ENCODE assay signal across 28 cellular contexts in the genomic region with DNA sequence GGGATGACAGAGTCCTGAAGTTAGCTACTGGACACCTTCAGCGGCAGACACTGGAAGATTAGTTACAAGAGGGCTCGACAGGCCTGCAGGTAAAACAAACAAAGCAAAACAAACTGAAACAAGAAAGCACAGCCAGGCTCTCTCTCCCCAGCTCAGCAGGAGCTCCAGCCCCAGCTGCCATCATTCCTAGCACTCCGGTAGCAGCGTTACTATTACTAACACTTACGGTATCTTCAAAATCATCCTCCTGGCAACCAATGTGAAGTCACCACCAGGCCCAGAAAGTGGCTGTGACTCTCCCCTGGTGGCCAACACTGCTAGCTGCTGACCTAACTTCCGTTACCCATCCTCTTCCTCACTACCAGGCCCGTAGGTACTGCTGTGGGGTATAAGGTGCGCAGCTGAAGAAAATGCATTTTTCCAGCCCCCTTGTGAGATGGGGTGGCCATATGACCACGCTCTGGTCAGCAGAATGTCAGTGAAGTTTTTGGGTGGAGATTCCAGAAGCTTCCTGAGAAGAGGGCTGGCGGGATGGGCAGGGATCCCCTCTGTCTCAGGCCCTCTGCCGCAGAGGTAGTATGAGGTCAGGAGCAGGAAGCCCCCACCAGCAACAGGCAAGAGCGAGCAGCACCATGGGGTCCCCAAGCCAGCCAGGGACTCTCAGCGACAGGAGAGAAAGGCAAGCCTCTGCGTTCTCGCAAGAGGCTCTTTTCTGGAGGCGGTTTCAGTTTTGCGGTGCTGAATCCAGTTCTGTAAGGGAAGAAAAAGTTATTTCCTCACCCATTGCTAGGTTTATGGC. TPM values are rescaled to one million over a fixed set of nuclear protein-coding genes. Genes with fewer than 3 reads are reported as not detected.
DNase-seq lines count a peak whose midpoint lies in the region; ATAC-seq and TF ChIP-seq lines count a peak whose summit lies in the region.
"Had no signal": no experiment of that assay in that cellular context is flagged by ENCODE, and none has a peak within 500 bp of the region (broad histone marks: within the 10 kb centered on the region; RNA-seq: fewer than 3 reads in every experiment).

No MANE protein-coding gene starts in this region.

- H3K9me3 ChIP-seq in HEK293 (ENCODE audit: control insufficient read depth, insufficient read depth, low read depth, low read length) (no peaks in the 10 kb centered on the region), OCI-LY7 (ENCODE audit: low read length) (no peaks in the 10 kb centered on the region), neural progenitor cell (ENCODE audit: low read depth) (no peaks in the 10 kb centered on the region)
- H3K9me3 ChIP-seq: adrenal gland, right atrium auricular region had no signal

- TF ChIP-seq CTCF in HEK293 (tag by site-specific recombination; IDR thresholded peaks at IDR 0.05) (no peak), OCI-LY7 (conservative IDR thresholded peaks at IDR 0.05; ENCODE audit: low read length) (peak; percentile 45), neural progenitor cell (IDR thresholded peaks at IDR 0.05) (peak; percentile 21)

- H3K79me2 ChIP-seq in OCI-LY7 (ENCODE audit: insufficient read depth, low read depth, low read length) (no peaks in the 10 kb centered on the region), neural progenitor cell (ENCODE audit: low read depth) (no peaks in the 10 kb centered on the region)
- H3K79me2 ChIP-seq: hepatocyte had no signal

- H3K27me3 ChIP-seq in neural progenitor cell = peaks cover 63% of the 10 kb centered on the region
- H3K27me3 ChIP-seq: adrenal gland, hepatocyte, right atrium auricular region had no signal

- H3K27me3 Mint-ChIP-seq in neural progenitor cell (ENCODE audit: insufficient read depth, low read depth) = no peaks in the 10 kb centered on the region

- POLR2A ChIA-PET in HEK293 (lab: Yijun Ruan, JAX) (no interaction called here), OCI-LY7 (lab: Charles Lee) (interaction anchor here (0.6 kb wide), 1 partner anchor 47 kb away, joined by 7 read pairs; no protein-coding TSS in a partner anchor)

- BruUV-seq in OCI-LY7 (replicated peaks; lab: Mats Ljungman, UMichigan) = no TSS peak

- H3K4me1 Mint-ChIP-seq in neural progenitor cell = peaks cover 10% of the 10 kb centered on the region
- H3K4me1 Mint-ChIP-seq: activated CD4-positive, alpha-beta memory T cell treated with anti-CD3 and anti-CD28 coated beads, Interleukin-2, amount 10 ng/mL, durations not matched to agents 7 days and 5 days had no signal

- H3K27ac Mint-ChIP-seq in neural progenitor cell = no peak overlapping the region
- H3K27ac Mint-ChIP-seq: activated CD4-positive, alpha-beta memory T cell treated with anti-CD3 and anti-CD28 coated beads, Interleukin-2, amount 10 ng/mL, durations not matched to agents 7 days and 5 days had no signal

- no peak overlapping the region for H3K27ac ChIP-seq in HEK293 (ENCODE audit: extremely low read depth, low read depth, low read length)
- no peak overlapping the region for H3K27ac ChIP-seq in OCI-LY7 (ENCODE audit: low read depth, low read length, poor library complexity, severe bottlenecking)
- H3K27ac ChIP-seq in neural progenitor cell = no peak overlapping the region
- H3K27ac ChIP-seq: adrenal gland, cardiac muscle cell, hepatocyte, PC-9, right atrium auricular region had no signal

- H4K20me1 ChIP-seq in OCI-LY7 (ENCODE audit: insufficient read depth, low read length) (no peaks in the 10 kb centered on the region), neural progenitor cell (ENCODE audit: low read depth) (no peaks in the 10 kb centered on the region)

- no peak for ATAC-seq in GM21515 (IDR thresholded peaks at IDR 0.05; ENCODE audit: unreplicated experiment)

- peaks cover 3% of the 10 kb centered on the region for H3K4me1 ChIP-seq in HEK293 (ENCODE audit: control insufficient read depth, insufficient read depth, low read length)
- H3K4me1 ChIP-seq in OCI-LY7 (ENCODE audit: insufficient read depth, low read length, poor library complexity, severe bottlenecking) = peaks cover 61% of the 10 kb centered on the region
- H3K4me1 ChIP-seq in neural progenitor cell = peaks cover 10% of the 10 kb centered on the region
- H3K4me1 ChIP-seq: adrenal gland, right atrium auricular region had no signal

- H3K4me3 ChIP-seq in HEK293 (ENCODE audit: low read depth, low read length) = no peak overlapping the region
- no peak overlapping the region for H3K4me3 ChIP-seq in OCI-LY7 (ENCODE audit: low read depth, low read length, poor library complexity, severe bottlenecking)
- no peak overlapping the region for H3K4me3 ChIP-seq in neural progenitor cell
- H3K4me3 ChIP-seq: adrenal gland, cardiac muscle cell, hepatocyte, PC-9, right atrium auricular region had no signal

- H3K36me3 ChIP-seq in HEK293 (ENCODE audit: control insufficient read depth in 2 of 2, insufficient read depth in 1 of 2, low read length in 2 of 2) = no peaks in the 10 kb centered on the region
- no peaks in the 10 kb centered on the region for H3K36me3 ChIP-seq in OCI-LY7 (ENCODE audit: insufficient read depth, low read length)
- no peaks in the 10 kb centered on the region for H3K36me3 ChIP-seq in neural progenitor cell
- H3K36me3 ChIP-seq: adrenal gland, cardiac muscle cell, right atrium auricular region had no signal

- no peaks in the 10 kb centered on the region for H3K36me3 Mint-ChIP-seq in neural progenitor cell

- no peak overlapping the region for H3K4me3 Mint-ChIP-seq in neural progenitor cell
- H3K4me3 Mint-ChIP-seq: activated CD4-positive, alpha-beta memory T cell treated with anti-CD3 and anti-CD28 coated beads, Interleukin-2, amount 10 ng/mL, durations not matched to agents 7 days and 5 days had no signal

- no peaks in the 10 kb centered on the region for H3K9me2 ChIP-seq in OCI-LY7 (ENCODE audit: insufficient read depth, low read length)

- DNase-seq in ELF-1 (ENCODE audit: low read depth, low spot score) (peak; percentile 69), OCI-LY7 (ENCODE audit: low spot score) (peak; percentile 31), neural progenitor cell (ENCODE audit: low spot score) (peak; percentile 27), Kasumi-1 (lab: John Stamatoyannopoulos, UW) (no peak), T-helper 9 cell (no peak)
- DNase-seq in activated CD4-positive, CD25-positive, alpha-beta regulatory T cell (lab: John Stamatoyannopoulos, UW) = no peak
- DNase-seq: activated CD4-positive, alpha-beta memory T cell treated with anti-CD3 and anti-CD28 coated beads, Interleukin-2, amount 10 ng/mL, durations not matched to agents 7 days and 5 days; activated T-cell treated with anti-CD3 and anti-CD28 coated beads for 4 hours; adrenal gland; COR-L47; dermis blood vessel endothelial cell; islet precursor cell; NCI-H2029 treated with DMSO at 0.1 percent for 48 hours; NCI-H526 treated with DMSO at 0.1 percent for 48 hours; PC-9; SHP77 treated with DMSO at 0.1 percent for 48 hours; stimulated activated CD4-positive, alpha-beta T cell treated with anti-CD3 and anti-CD28 coated beads, Interleukin-12 subunit alpha, Interleukin-12 subunit beta, amount 100 ng/mL, for 4 hours; stimulated activated CD8-positive, alpha-beta memory T cell treated with anti-CD3 and anti-CD28 coated beads, Interleukin-4, amount 100 ng/mL, for 48 hours had no signal

- H2AFZ ChIP-seq in OCI-LY7 (ENCODE audit: low read length) (peak overlapping the region; percentile 63; the same call in 1 of the 2 replicates), neural progenitor cell (replicated peaks) (peak overlapping the region; percentile 24)
- H2AFZ ChIP-seq: hepatocyte, PC-9 had no signal

- intact Hi-C loops in OCI-LY7 (cut with micrococcal nuclease; ENCODE audit: unreplicated experiment) = no loop called here

- H3K9ac ChIP-seq in neural progenitor cell = no peak overlapping the region

- H3K9me3 Mint-ChIP-seq in neural progenitor cell = no peaks in the 10 kb centered on the region
- H3K9me3 Mint-ChIP-seq: activated CD4-positive, alpha-beta memory T cell treated with anti-CD3 and anti-CD28 coated beads, Interleukin-2, amount 10 ng/mL, durations not matched to agents 7 days and 5 days had no signal

- CTCF ChIA-PET in HEK293 (lab: Yijun Ruan, JAX) = interaction anchor here (0.6 to 1.5 kb wide), 3 partner anchors 9 to 198 kb away, joined by 3 to 6 read pairs (median 3); no protein-coding TSS in a partner anchor
- CTCF ChIA-PET in OCI-LY7 (lab: Charles Lee; ENCODE audit: unreplicated experiment) = interaction anchor here (0.5 kb wide), 1 partner anchor 37 kb away, joined by 6 read pairs; no protein-coding TSS in a partner anchor

- no peaks in the 10 kb centered on the region for H3F3A ChIP-seq in neural progenitor cell (ENCODE audit: low read depth)

- H3K4me2 ChIP-seq in OCI-LY7 (ENCODE audit: low read length) = peak overlapping the region; percentile 74
- peak overlapping the region; percentile 6 for H3K4me2 ChIP-seq in neural progenitor cell
- H3K4me2 ChIP-seq: hepatocyte, PC-9 had no signal

TF ChIP-seq in HEK293, 187 proteins besides CTCF, POLR2A, EP300 and RAD21 (continues in another document):
- TF ChIP-seq ZIC2 (tag by site-specific recombination; IDR thresholded peaks at IDR 0.05) = peak; percentile 96
- no peak for TF ChIP-seq HOXD13 (CRISPR knock-in tag; IDR thresholded peaks at IDR 0.05; ENCODE audit: borderline replicate concordance)
- no peak for TF ChIP-seq ZNF701 (tag by site-specific recombination; IDR thresholded peaks at IDR 0.05)
- no peak for TF ChIP-seq ZFP3 (tag by site-specific recombination; IDR thresholded peaks at IDR 0.05; ENCODE audit: low read depth)
- TF ChIP-seq, protein P1, sequence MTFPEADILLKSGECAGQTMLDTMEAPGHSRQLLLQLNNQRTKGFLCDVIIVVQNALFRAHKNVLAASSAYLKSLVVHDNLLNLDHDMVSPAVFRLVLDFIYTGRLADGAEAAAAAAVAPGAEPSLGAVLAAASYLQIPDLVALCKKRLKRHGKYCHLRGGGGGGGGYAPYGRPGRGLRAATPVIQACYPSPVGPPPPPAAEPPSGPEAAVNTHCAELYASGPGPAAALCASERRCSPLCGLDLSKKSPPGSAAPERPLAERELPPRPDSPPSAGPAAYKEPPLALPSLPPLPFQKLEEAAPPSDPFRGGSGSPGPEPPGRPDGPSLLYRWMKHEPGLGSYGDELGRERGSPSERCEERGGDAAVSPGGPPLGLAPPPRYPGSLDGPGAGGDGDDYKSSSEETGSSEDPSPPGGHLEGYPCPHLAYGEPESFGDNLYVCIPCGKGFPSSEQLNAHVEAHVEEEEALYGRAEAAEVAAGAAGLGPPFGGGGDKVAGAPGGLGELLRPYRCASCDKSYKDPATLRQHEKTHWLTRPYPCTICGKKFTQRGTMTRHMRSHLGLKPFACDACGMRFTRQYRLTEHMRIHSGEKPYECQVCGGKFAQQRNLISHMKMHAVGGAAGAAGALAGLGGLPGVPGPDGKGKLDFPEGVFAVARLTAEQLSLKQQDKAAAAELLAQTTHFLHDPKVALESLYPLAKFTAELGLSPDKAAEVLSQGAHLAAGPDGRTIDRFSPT (tag by site-specific recombination; IDR thresholded peaks at IDR 0.05) = no peak
- no peak for TF ChIP-seq ZNF610 (tag by site-specific recombination; IDR thresholded peaks at IDR 0.05; ENCODE audit: borderline replicate concordance)
- no peak for TF ChIP-seq ZNF335 (tag by site-specific recombination; conservative IDR thresholded peaks at IDR 0.05)
- TF ChIP-seq ZNF2 (tag by site-specific recombination; IDR thresholded peaks at IDR 0.05) = no peak

RNA-seq across cellular contexts. Expression of a gene that starts 37.4 kb away (rescaled TPM):
- 0.44 and 1.0 TPM in 2 replicates for total RNA-seq in OCI-LY7 (2014; rRNA removed; shearing (Covaris generic))
- total RNA-seq in OCI-LY7 (2022) (4.2 and 5.3 TPM in 2 replicates), neural progenitor cell (ENCODE audit: low replicate concordance) (not detected in 2 replicates)
- total RNA-seq: activated CD4-positive, alpha-beta memory T cell treated with anti-CD3 and anti-CD28 coated beads, Interleukin-2, amount 10 ng/mL, durations not matched to agents 7 days and 5 days; adrenal gland; cardiac muscle cell; dermis blood vessel endothelial cell; fibroblast of villous mesenchyme; hepatocyte; lung microvascular endothelial cell; myocyte; osteocyte; PC-9; right atrium auricular region; T-helper 1 cell treated with Interleukin-12 subunit alpha and Interleukin-12 subunit beta and Interleukin-4 antibody, amounts not matched to agents 30 ng/mL and 1 ng/mL, for 36 hours had no signal

Comparison
In these comparisons a context has a peak if more than half of its experiments do, and no peak if none do; other contexts are left out.
1. DNase-seq: peak in ELF-1 (single experiment), OCI-LY7 (single experiment) and neural progenitor cell (single experiment); none in Kasumi-1 (0 of 2), T-helper 9 cell (single experiment) and activated CD4-positive, CD25-positive, alpha-beta regulatory T cell (0 of 4).